Comparison of ENCODE assay signal across 31 cellular contexts in genomic region chr7:40151504-40151903, GRCh38.
"Had no signal": no experiment of that assay in that cellular context is flagged by ENCODE, and none has a peak within 500 bp of the region (broad histone marks: within the 10 kb centered on the region; RNA-seq: fewer than 3 reads in every experiment).

No MANE protein-coding gene starts in this region.

- H3K4me3 Mint-ChIP-seq: activated B cell treated with CpG ODN at 0.5 μM for 24 hours; activated CD4-positive, alpha-beta memory T cell treated with anti-CD3 and anti-CD28 coated beads for 36 hours; activated CD8-positive, alpha-beta memory T cell treated with anti-CD3 and anti-CD28 coated beads, Interleukin-2, amount 10 ng/mL, durations not matched to agents 7 days and 5 days; activated naive CD4-positive, alpha-beta T cell treated with anti-CD3 and anti-CD28 coated beads, Interleukin-2, amount 10 ng/mL, durations not matched to agents 7 days and 5 days; activated naive CD8-positive, alpha-beta T cell; activated naive CD8-positive, alpha-beta T cell treated with anti-CD3 and anti-CD28 coated beads, Interleukin-2, amount 50 U/mL, for 24 hours; brain had no signal

- H3K4me1 Mint-ChIP-seq: activated B cell treated with CpG ODN at 0.5 μM for 24 hours; activated CD8-positive, alpha-beta memory T cell treated with anti-CD3 and anti-CD28 coated beads, Interleukin-2, amount 10 ng/mL, durations not matched to agents 7 days and 5 days; activated naive CD4-positive, alpha-beta T cell treated with anti-CD3 and anti-CD28 coated beads, Interleukin-2, amount 10 ng/mL, durations not matched to agents 7 days and 5 days; activated naive CD8-positive, alpha-beta T cell treated with anti-CD3 and anti-CD28 coated beads, Interleukin-2, amount 50 U/mL, for 24 hours had no signal

- H3K9me3 Mint-ChIP-seq: activated B cell treated with CpG ODN at 0.5 μM for 24 hours; activated CD4-positive, alpha-beta memory T cell treated with anti-CD3 and anti-CD28 coated beads for 36 hours; activated naive CD4-positive, alpha-beta T cell treated with anti-CD3 and anti-CD28 coated beads, Interleukin-2, amount 10 ng/mL, durations not matched to agents 7 days and 5 days; activated naive CD8-positive, alpha-beta T cell treated with anti-CD3 and anti-CD28 coated beads, Interleukin-2, amount 50 U/mL, for 24 hours had no signal

- FAIRE-seq: bronchial epithelial cell had no signal

- DNase-seq: activated B cell treated with CpG ODN at 0.5 μM for 24 hours; activated CD4-positive, alpha-beta memory T cell treated with anti-CD3 and anti-CD28 coated beads for 36 hours; activated CD4-positive, alpha-beta T cell treated with anti-CD3 and anti-CD28 coated beads for 4 hours; activated CD4-positive, alpha-beta T cell treated with anti-CD3 and anti-CD28 coated beads, Interleukin-2, amount 50 U/mL, for 1 hour; activated CD4-positive, CD25-positive, alpha-beta regulatory T cell treated with anti-CD3 and anti-CD28 coated beads, Interleukin-2, amount 50 U/mL, for 72 hours; activated CD8-positive, alpha-beta memory T cell treated with anti-CD3 and anti-CD28 coated beads, Interleukin-2, amount 10 ng/mL, durations not matched to agents 7 days and 5 days; activated CD8-positive, alpha-beta memory T cell treated with anti-CD3 and anti-CD28 coated beads, Interleukin-2, amount 50 U/mL, for 48 hours; activated effector memory CD4-positive, alpha-beta T cell treated with Interleukin-2 at 50 U/mL for 16 hours; activated naive CD4-positive, alpha-beta T cell treated with anti-CD3 and anti-CD28 coated beads, Interleukin-2, amount 10 ng/mL, durations not matched to agents 7 days and 5 days; activated naive CD8-positive, alpha-beta T cell treated with anti-CD3 and anti-CD28 coated beads, Interleukin-2, amount 50 U/mL, for 24 hours; activated T-cell treated with anti-CD3 and anti-CD28 coated beads, Interleukin-2, amount 50 U/mL, for 48 hours; anterior cingulate cortex; NCI-H1105; NCI-H1417 treated with DMSO at 0.1 percent for 48 hours; NCI-H1930; NCI-H2081 treated with DMSO at 0.1 percent for 48 hours; NCI-H226; NCI-H446 treated with DMSO at 0.1 percent for 48 hours; NCI-H524; NCI-H69; NCI-H82; RPMI8226; SIG-M5; T-helper 1 cell; T-helper 2 cell; T-helper 9 cell had no signal

- H3K36me3 Mint-ChIP-seq: activated CD4-positive, alpha-beta memory T cell treated with anti-CD3 and anti-CD28 coated beads for 36 hours; activated CD8-positive, alpha-beta memory T cell treated with anti-CD3 and anti-CD28 coated beads, Interleukin-2, amount 10 ng/mL, durations not matched to agents 7 days and 5 days; activated naive CD4-positive, alpha-beta T cell treated with anti-CD3 and anti-CD28 coated beads, Interleukin-2, amount 10 ng/mL, durations not matched to agents 7 days and 5 days; brain had no signal

- H3K27ac ChIP-seq: VCaP had no signal

- ATAC-seq: activated CD8-positive, alpha-beta memory T cell treated with anti-CD3 and anti-CD28 coated beads, Interleukin-2, amount 10 ng/mL, durations not matched to agents 7 days and 5 days; activated naive CD8-positive, alpha-beta T cell treated with anti-CD3 and anti-CD28 coated beads, Interleukin-2, amount 50 U/mL, for 24 hours; SK-N-SH treated with all-trans-retinoic acid at 6 μM for 48 hours had no signal

- H3K27me3 Mint-ChIP-seq: activated naive CD8-positive, alpha-beta T cell; brain had no signal

- H3K27ac Mint-ChIP-seq: activated B cell treated with CpG ODN at 0.5 μM for 24 hours; activated CD4-positive, alpha-beta memory T cell treated with anti-CD3 and anti-CD28 coated beads for 36 hours; activated CD8-positive, alpha-beta memory T cell treated with anti-CD3 and anti-CD28 coated beads, Interleukin-2, amount 10 ng/mL, durations not matched to agents 7 days and 5 days; activated naive CD4-positive, alpha-beta T cell treated with anti-CD3 and anti-CD28 coated beads, Interleukin-2, amount 10 ng/mL, durations not matched to agents 7 days and 5 days; activated naive CD8-positive, alpha-beta T cell; activated naive CD8-positive, alpha-beta T cell treated with anti-CD3 and anti-CD28 coated beads, Interleukin-2, amount 50 U/mL, for 24 hours; brain had no signal
